ENCODE assay signal across 1 cellular context in the genomic region with DNA sequence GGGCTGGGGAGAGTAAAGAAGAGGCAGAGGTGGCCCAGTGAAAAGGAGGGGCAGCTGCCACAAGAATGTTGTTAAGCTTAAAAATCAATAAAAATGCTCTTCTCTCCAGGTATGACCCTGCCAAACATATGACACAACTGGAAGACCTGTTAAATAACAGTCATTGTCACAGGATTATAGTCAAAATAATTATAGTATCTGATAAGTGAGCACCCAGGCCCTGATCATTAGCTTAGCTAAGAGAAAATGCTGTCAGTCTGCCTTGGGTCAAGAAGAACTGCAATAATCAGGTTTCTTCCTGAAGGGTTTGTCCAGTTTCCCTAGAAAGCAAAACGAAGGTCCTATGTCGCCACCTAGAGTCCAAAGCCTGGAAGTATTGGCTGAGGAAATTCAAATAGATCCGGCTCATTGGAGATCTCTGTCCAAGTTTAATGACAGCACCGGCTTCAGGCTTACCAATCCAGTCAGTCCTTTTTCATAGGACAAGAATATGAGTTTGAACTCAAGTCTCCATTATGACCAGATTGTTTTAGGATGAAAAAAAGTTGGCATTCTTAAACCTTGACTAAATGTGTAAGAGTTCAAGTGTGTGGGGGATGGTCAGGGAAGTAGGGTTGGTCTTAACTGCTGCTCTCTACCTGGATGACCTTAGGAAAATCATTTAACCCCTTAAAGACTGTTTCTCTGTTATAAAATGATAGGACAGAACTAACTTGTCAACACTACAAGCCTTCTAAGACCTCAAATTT.
TF ChIP-seq lines count a peak whose summit lies in the region.

No MANE protein-coding gene starts in this region.

TF ChIP-seq in HepG2, 621 proteins besides CTCF, POLR2A, EP300 and RAD21 (continued from another document and continues in another):
- TF ChIP-seq, protein P1, sequence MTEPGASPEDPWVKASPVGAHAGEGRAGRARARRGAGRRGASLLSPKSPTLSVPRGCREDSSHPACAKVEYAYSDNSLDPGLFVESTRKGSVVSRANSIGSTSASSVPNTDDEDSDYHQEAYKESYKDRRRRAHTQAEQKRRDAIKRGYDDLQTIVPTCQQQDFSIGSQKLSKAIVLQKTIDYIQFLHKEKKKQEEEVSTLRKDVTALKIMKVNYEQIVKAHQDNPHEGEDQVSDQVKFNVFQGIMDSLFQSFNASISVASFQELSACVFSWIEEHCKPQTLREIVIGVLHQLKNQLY (CRISPR knock-in tag; IDR thresholded peaks at IDR 0.05), result no peak
- TF ChIP-seq ZNF124 (CRISPR knock-in tag; IDR thresholded peaks at IDR 0.05), result peak; percentile 76; the same call in 1 of the 2 replicates
- no peak for TF ChIP-seq REL (CRISPR knock-in tag; conservative IDR thresholded peaks at IDR 0.05)
- TF ChIP-seq, protein P2, sequence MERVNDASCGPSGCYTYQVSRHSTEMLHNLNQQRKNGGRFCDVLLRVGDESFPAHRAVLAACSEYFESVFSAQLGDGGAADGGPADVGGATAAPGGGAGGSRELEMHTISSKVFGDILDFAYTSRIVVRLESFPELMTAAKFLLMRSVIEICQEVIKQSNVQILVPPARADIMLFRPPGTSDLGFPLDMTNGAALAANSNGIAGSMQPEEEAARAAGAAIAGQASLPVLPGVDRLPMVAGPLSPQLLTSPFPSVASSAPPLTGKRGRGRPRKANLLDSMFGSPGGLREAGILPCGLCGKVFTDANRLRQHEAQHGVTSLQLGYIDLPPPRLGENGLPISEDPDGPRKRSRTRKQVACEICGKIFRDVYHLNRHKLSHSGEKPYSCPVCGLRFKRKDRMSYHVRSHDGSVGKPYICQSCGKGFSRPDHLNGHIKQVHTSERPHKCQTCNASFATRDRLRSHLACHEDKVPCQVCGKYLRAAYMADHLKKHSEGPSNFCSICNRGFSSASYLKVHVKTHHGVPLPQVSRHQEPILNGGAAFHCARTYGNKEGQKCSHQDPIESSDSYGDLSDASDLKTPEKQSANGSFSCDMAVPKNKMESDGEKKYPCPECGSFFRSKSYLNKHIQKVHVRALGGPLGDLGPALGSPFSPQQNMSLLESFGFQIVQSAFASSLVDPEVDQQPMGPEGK (CRISPR knock-in tag; IDR thresholded peaks at IDR 0.05), result peak; percentile 16; the same call in 1 of the 2 replicates
- 0 out of 2 replicates have a peak, but pooled peaks have one; percentile 44 for TF ChIP-seq TEAD2 (CRISPR knock-in tag; IDR thresholded peaks at IDR 0.05)
- no peak for TF ChIP-seq ZBTB42 (CRISPR knock-in tag; IDR thresholded peaks at IDR 0.05)
- TF ChIP-seq NKX3-1 (CRISPR knock-in tag; IDR thresholded peaks at IDR 0.05), result peak; percentile 58; the same call in 1 of the 2 replicates
- TF ChIP-seq ZNF441 (CRISPR knock-in tag; IDR thresholded peaks at IDR 0.05; ENCODE audit: borderline replicate concordance), result peak; percentile 44; the same call in 1 of the 2 replicates
- no peak for TF ChIP-seq ZKSCAN5 (CRISPR knock-in tag; IDR thresholded peaks at IDR 0.05)
- TF ChIP-seq, protein P3, sequence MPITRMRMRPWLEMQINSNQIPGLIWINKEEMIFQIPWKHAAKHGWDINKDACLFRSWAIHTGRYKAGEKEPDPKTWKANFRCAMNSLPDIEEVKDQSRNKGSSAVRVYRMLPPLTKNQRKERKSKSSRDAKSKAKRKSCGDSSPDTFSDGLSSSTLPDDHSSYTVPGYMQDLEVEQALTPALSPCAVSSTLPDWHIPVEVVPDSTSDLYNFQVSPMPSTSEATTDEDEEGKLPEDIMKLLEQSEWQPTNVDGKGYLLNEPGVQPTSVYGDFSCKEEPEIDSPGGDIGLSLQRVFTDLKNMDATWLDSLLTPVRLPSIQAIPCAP (CRISPR knock-in tag; IDR thresholded peaks at IDR 0.05; ENCODE audit: low read depth), result no peak
- TF ChIP-seq NCOA2 (CRISPR knock-in tag; IDR thresholded peaks at IDR 0.05), result 0 out of 2 replicates have a peak, but pooled peaks have one; percentile 25
- peak; percentile 55; the same call in 1 of the 2 replicates for TF ChIP-seq SP5 (CRISPR knock-in tag; IDR thresholded peaks at IDR 0.05; ENCODE audit: borderline replicate concordance, low read depth)
- TF ChIP-seq ARID2 (CRISPR knock-in tag; IDR thresholded peaks at IDR 0.05; ENCODE audit: borderline replicate concordance), result 0 out of 2 replicates have a peak, but pooled peaks have one; percentile 45
- TF ChIP-seq, protein P4, sequence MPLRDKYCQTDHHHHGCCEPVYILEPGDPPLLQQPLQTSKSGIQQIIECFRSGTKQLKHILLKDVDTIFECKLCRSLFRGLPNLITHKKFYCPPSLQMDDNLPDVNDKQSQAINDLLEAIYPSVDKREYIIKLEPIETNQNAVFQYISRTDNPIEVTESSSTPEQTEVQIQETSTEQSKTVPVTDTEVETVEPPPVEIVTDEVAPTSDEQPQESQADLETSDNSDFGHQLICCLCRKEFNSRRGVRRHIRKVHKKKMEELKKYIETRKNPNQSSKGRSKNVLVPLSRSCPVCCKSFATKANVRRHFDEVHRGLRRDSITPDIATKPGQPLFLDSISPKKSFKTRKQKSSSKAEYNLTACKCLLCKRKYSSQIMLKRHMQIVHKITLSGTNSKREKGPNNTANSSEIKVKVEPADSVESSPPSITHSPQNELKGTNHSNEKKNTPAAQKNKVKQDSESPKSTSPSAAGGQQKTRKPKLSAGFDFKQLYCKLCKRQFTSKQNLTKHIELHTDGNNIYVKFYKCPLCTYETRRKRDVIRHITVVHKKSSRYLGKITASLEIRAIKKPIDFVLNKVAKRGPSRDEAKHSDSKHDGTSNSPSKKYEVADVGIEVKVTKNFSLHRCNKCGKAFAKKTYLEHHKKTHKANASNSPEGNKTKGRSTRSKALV (CRISPR knock-in tag; IDR thresholded peaks at IDR 0.05), result peak; percentile 33; the same call in 1 of the 2 replicates
- peak; percentile 92 for TF ChIP-seq ZSCAN25 (CRISPR knock-in tag; IDR thresholded peaks at IDR 0.05)
- peak; percentile 85 for TF ChIP-seq RARA (CRISPR knock-in tag; IDR thresholded peaks at IDR 0.05)
- TF ChIP-seq, protein P5, sequence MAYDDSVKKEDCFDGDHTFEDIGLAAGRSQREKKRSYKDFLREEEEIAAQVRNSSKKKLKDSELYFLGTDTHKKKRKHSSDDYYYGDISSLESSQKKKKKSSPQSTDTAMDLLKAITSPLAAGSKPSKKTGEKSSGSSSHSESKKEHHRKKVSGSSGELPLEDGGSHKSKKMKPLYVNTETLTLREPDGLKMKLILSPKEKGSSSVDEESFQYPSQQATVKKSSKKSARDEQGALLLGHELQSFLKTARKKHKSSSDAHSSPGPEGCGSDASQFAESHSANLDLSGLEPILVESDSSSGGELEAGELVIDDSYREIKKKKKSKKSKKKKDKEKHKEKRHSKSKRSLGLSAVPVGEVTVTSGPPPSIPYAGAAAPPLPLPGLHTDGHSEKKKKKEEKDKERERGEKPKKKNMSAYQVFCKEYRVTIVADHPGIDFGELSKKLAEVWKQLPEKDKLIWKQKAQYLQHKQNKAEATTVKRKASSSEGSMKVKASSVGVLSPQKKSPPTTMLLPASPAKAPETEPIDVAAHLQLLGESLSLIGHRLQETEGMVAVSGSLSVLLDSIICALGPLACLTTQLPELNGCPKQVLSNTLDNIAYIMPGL (CRISPR knock-in tag; IDR thresholded peaks at IDR 0.05; ENCODE audit: borderline replicate concordance in 1 of 2, low read depth in 1 of 2), result peak; percentile 15 to 34; a peak in 1 of 4 replicates
- TF ChIP-seq SOX6 (IDR thresholded peaks at IDR 0.05), result no peak
- peak; percentile 36; the same call in 1 of the 2 replicates for TF ChIP-seq SOX6 (CRISPR knock-in tag; IDR thresholded peaks at IDR 0.05)
- no peak for TF ChIP-seq TRIM24 (CRISPR knock-in tag; IDR thresholded peaks at IDR 0.05)
- TF ChIP-seq, protein P6, sequence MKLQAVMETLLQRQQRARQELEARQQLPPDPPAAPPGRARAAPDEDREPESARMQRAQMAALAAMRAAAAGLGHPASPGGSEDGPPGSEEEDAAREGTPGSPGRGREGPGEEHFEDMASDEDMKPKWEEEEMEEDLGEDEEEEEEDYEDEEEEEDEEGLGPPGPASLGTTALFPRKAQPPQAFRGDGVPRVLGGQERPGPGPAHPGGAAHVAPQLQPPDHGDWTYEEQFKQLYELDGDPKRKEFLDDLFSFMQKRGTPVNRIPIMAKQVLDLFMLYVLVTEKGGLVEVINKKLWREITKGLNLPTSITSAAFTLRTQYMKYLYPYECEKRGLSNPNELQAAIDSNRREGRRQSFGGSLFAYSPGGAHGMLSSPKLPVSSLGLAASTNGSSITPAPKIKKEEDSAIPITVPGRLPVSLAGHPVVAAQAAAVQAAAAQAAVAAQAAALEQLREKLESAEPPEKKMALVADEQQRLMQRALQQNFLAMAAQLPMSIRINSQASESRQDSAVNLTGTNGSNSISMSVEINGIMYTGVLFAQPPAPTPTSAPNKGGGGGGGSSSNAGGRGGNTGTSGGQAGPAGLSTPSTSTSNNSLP (IDR thresholded peaks at IDR 0.05; ENCODE audit: low read depth, low read length), result peak; percentile 73
- peak; percentile 52 for TF ChIP-seq ZNF883 (CRISPR knock-in tag; IDR thresholded peaks at IDR 0.05; ENCODE audit: not compliant biosample characterization)
- TF ChIP-seq ETV6 (CRISPR knock-in tag; conservative IDR thresholded peaks at IDR 0.05), result no peak
- TF ChIP-seq SRSF4 (IDR thresholded peaks at IDR 0.05; ENCODE audit: low read depth, low read length, poor library complexity, severe bottlenecking), result no peak
- TF ChIP-seq ELF3 (CRISPR knock-in tag; IDR thresholded peaks at IDR 0.05), result peak; percentile 56; the same call in 1 of the 2 replicates
- peak; percentile 52; the same call in 1 of the 2 replicates for TF ChIP-seq YEATS4 (CRISPR knock-in tag; IDR thresholded peaks at IDR 0.05; ENCODE audit: borderline replicate concordance)
- TF ChIP-seq, protein P7, sequence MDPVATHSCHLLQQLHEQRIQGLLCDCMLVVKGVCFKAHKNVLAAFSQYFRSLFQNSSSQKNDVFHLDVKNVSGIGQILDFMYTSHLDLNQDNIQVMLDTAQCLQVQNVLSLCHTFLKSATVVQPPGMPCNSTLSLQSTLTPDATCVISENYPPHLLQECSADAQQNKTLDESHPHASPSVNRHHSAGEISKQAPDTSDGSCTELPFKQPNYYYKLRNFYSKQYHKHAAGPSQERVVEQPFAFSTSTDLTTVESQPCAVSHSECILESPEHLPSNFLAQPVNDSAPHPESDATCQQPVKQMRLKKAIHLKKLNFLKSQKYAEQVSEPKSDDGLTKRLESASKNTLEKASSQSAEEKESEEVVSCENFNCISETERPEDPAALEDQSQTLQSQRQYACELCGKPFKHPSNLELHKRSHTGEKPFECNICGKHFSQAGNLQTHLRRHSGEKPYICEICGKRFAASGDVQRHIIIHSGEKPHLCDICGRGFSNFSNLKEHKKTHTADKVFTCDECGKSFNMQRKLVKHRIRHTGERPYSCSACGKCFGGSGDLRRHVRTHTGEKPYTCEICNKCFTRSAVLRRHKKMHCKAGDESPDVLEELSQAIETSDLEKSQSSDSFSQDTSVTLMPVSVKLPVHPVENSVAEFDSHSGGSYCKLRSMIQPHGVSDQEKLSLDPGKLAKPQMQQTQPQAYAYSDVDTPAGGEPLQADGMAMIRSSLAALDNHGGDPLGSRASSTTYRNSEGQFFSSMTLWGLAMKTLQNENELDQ (CRISPR knock-in tag; IDR thresholded peaks at IDR 0.05; ENCODE audit: borderline replicate concordance), result no peak
- TF ChIP-seq GATA4 (IDR thresholded peaks at IDR 0.05; ENCODE audit: borderline replicate concordance, low read depth), result no peak
- TF ChIP-seq SMAD9 (CRISPR knock-in tag; IDR thresholded peaks at IDR 0.05), result 0 out of 2 replicates have a peak, but pooled peaks have one; percentile 43
- no peak for TF ChIP-seq NR2C2 (CRISPR knock-in tag; IDR thresholded peaks at IDR 0.05; ENCODE audit: borderline replicate concordance)
- 0 out of 2 replicates have a peak, but pooled peaks have one; percentile 20 for TF ChIP-seq PHF21A (CRISPR knock-in tag; IDR thresholded peaks at IDR 0.05)
- TF ChIP-seq ZNF660 (CRISPR knock-in tag; IDR thresholded peaks at IDR 0.05; ENCODE audit: borderline replicate concordance, low read depth), result no peak
- no peak for TF ChIP-seq MTA1 (CRISPR knock-in tag; IDR thresholded peaks at IDR 0.05; ENCODE audit: borderline replicate concordance)
- peak; percentile 72; the same call in 1 of the 2 replicates for TF ChIP-seq KLF12 (CRISPR knock-in tag; IDR thresholded peaks at IDR 0.05; ENCODE audit: borderline replicate concordance)
- TF ChIP-seq, protein P8, sequence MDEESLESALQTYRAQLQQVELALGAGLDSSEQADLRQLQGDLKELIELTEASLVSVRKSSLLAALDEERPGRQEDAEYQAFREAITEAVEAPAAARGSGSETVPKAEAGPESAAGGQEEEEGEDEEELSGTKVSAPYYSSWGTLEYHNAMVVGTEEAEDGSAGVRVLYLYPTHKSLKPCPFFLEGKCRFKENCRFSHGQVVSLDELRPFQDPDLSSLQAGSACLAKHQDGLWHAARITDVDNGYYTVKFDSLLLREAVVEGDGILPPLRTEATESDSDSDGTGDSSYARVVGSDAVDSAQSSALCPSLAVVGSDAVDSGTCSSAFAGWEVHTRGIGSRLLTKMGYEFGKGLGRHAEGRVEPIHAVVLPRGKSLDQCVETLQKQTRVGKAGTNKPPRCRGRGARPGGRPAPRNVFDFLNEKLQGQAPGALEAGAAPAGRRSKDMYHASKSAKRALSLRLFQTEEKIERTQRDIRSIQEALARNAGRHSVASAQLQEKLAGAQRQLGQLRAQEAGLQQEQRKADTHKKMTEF (CRISPR knock-in tag; IDR thresholded peaks at IDR 0.05), result peak; percentile 61; the same call in 1 of the 2 replicates
- TF ChIP-seq, protein P9, sequence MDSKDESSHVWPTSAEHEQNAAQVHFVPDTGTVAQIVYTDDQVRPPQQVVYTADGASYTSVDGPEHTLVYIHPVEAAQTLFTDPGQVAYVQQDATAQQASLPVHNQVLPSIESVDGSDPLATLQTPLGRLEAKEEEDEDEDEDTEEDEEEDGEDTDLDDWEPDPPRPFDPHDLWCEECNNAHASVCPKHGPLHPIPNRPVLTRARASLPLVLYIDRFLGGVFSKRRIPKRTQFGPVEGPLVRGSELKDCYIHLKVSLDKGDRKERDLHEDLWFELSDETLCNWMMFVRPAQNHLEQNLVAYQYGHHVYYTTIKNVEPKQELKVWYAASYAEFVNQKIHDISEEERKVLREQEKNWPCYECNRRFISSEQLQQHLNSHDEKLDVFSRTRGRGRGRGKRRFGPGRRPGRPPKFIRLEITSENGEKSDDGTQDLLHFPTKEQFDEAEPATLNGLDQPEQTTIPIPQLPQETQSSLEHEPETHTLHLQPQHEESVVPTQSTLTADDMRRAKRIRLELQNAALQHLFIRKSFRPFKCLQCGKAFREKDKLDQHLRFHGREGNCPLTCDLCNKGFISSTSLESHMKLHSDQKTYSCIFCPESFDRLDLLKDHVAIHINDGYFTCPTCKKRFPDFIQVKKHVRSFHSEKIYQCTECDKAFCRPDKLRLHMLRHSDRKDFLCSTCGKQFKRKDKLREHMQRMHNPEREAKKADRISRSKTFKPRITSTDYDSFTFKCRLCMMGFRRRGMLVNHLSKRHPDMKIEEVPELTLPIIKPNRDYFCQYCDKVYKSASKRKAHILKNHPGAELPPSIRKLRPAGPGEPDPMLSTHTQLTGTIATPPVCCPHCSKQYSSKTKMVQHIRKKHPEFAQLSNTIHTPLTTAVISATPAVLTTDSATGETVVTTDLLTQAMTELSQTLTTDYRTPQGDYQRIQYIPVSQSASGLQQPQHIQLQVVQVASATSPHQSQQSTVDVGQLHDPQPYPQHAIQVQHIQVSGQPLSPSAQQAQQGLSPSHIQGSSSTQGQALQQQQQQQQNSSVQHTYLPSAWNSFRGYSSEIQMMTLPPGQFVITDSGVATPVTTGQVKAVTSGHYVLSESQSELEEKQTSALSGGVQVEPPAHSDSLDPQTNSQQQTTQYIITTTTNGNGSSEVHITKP (CRISPR knock-in tag; IDR thresholded peaks at IDR 0.05; ENCODE audit: low read depth), result no peak
- no peak for TF ChIP-seq ZNF180 (CRISPR knock-in tag; IDR thresholded peaks at IDR 0.05; ENCODE audit: borderline replicate concordance, low read depth)
- TF ChIP-seq RXRB (CRISPR knock-in tag; IDR thresholded peaks at IDR 0.05; ENCODE audit: borderline replicate concordance), result peak; percentile 48
- no peak for TF ChIP-seq ZNF724P (CRISPR knock-in tag; IDR thresholded peaks at IDR 0.05; ENCODE audit: borderline replicate concordance)
- TF ChIP-seq KLF9 (CRISPR knock-in tag; IDR thresholded peaks at IDR 0.05; ENCODE audit: low read depth), result 0 out of 2 replicates have a peak, but pooled peaks have one; percentile 67
- no peak for TF ChIP-seq FOXA1 (IDR thresholded peaks at IDR 0.05)
- 0 out of 2 replicates have a peak, but pooled peaks have one; percentile 31 for TF ChIP-seq FOXA1 (CRISPR knock-in tag; IDR thresholded peaks at IDR 0.05)
